1 cellular context compared by ENCODE assay signal in the genomic region with DNA sequence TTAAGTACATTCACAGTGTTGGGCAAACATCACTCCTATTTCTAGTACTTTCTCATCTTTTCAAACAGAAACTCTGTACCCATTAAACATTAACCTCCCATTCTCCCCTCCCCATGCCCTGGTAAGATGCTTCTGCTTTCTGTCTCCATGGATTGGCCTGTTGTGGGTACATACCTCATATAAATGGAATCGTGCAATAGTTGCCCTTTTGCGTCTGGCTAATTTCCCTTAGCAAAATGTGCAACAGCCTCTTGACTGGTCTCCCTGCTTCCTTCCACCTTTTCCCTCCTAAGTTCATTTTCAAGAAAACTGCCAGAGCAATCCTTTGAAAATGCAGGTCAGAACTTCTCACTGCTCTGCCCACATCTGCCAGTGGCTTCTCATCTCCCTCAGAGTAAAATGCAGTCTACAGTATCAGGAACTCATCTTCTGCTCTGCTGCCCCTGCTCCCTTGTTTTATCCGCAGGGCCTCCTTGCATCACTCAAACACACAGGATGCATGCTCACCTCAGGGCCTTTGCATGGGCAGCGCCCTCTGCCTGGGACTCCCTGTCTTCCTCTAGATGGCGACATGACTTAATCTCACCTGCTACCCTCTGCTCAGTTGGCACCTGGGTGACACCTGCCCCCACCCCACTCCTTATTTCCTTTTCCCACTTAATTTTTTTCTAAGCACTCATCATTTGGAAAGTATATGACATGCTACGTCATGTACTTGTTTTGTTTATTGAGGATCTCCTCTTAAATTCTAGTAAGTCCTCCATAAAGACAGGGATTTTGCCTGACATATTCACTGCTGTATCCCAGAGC.
TF ChIP-seq lines count a peak whose summit lies in the region.

No MANE protein-coding gene starts in this region.

TF ChIP-seq in A549, 52 proteins besides CTCF, POLR2A, EP300 and RAD21 (continued from another document):
- no peak for TF ChIP-seq PHF8 (IDR thresholded peaks at IDR 0.05; ENCODE audit: borderline replicate concordance, low read depth)
- no peak for TF ChIP-seq MYC (IDR thresholded peaks at IDR 0.05; ENCODE audit: borderline replicate concordance, low read length)
- TF ChIP-seq GATA3 (IDR thresholded peaks at IDR 0.05; ENCODE audit: borderline replicate concordance): no peak
- TF ChIP-seq EHMT2 (IDR thresholded peaks at IDR 0.05; ENCODE audit: low read depth): no peak
- no peak for TF ChIP-seq CHD4 (IDR thresholded peaks at IDR 0.05; ENCODE audit: borderline replicate concordance)
- no peak for TF ChIP-seq RNF2 (IDR thresholded peaks at IDR 0.05; ENCODE audit: borderline replicate concordance, low read depth)
- TF ChIP-seq, protein P1, sequence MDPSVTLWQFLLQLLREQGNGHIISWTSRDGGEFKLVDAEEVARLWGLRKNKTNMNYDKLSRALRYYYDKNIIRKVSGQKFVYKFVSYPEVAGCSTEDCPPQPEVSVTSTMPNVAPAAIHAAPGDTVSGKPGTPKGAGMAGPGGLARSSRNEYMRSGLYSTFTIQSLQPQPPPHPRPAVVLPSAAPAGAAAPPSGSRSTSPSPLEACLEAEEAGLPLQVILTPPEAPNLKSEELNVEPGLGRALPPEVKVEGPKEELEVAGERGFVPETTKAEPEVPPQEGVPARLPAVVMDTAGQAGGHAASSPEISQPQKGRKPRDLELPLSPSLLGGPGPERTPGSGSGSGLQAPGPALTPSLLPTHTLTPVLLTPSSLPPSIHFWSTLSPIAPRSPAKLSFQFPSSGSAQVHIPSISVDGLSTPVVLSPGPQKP (IDR thresholded peaks at IDR 0.05; ENCODE audit: low read depth, low read length): no peak
- TF ChIP-seq CBX8 (IDR thresholded peaks at IDR 0.05): no peak
